29 cellular contexts compared by ENCODE assay signal in genomic region chr22:20997536-20998257, GRCh38. TPM values are rescaled to one million over a fixed set of nuclear protein-coding genes. Genes with fewer than 3 reads are reported as not detected.
A peak's percentile ranks its signal among the peaks of the same experiment; 100 is the strongest.
DNase-seq lines count a peak whose midpoint lies in the region; ATAC-seq and TF ChIP-seq lines count a peak whose summit lies in the region.
"Had no signal": no experiment of that assay in that cellular context is flagged by ENCODE, and none has a peak within 500 bp of the region (broad histone marks: within the 10 kb centered on the region; RNA-seq: fewer than 3 reads in every experiment).

No MANE protein-coding gene starts in this region.

- H3K9me3 Mint-ChIP-seq in activated CD8-positive, alpha-beta T cell treated with anti-CD3 and anti-CD28 coated beads for 36 hours, result no peaks in the 10 kb centered on the region
- H3K9me3 Mint-ChIP-seq in activated CD8-positive, alpha-beta T cell treated with anti-CD3 and anti-CD28 coated beads, Interleukin-2, amount 10 ng/mL, durations not matched to agents 7 days and 5 days (ENCODE audit: insufficient read depth), result no peaks in the 10 kb centered on the region
- H3K9me3 Mint-ChIP-seq in CD14-positive monocyte (no peaks in the 10 kb centered on the region), IgD-negative memory B cell (no peaks in the 10 kb centered on the region), neural crest cell (no peaks in the 10 kb centered on the region), immature natural killer cell (no peaks in the 10 kb centered on the region)
- H3K9me3 Mint-ChIP-seq: activated T-cell treated with anti-CD3 and anti-CD28 coated beads, Interleukin-2, amount 50 U/mL, for 72 hours; CD8-positive, alpha-beta memory T cell; endodermal cell; natural killer cell treated with Interleukin-12 subunit alpha and Interleukin-12 subunit beta and Interleukin-15 and Interleukin-18, amount 100 ng/mL, for 72 hours had no signal

- no peak for TF ChIP-seq CTCF in activated CD8-positive, alpha-beta T cell treated with anti-CD3 and anti-CD28 coated beads for 36 hours (IDR thresholded peaks at IDR 0.05)
- TF ChIP-seq CTCF in CD14-positive monocyte (IDR thresholded peaks at IDR 0.05) (no peak), neural crest cell (conservative IDR thresholded peaks at IDR 0.05) (no peak)

- H3K27ac Mint-ChIP-seq in activated CD8-positive, alpha-beta T cell treated with anti-CD3 and anti-CD28 coated beads for 36 hours, result peak overlapping the region; percentile 31
- H3K27ac Mint-ChIP-seq in activated CD8-positive, alpha-beta T cell treated with anti-CD3 and anti-CD28 coated beads, Interleukin-2, amount 10 ng/mL, durations not matched to agents 7 days and 5 days, result no peak overlapping the region
- H3K27ac Mint-ChIP-seq in CD14-positive monocyte, result peak overlapping the region in 4 of 7 donors; percentile 13 to 50 (median 27)
- peak overlapping the region in 2 of 3 donors; percentile 62 to 87 for H3K27ac Mint-ChIP-seq in IgD-negative memory B cell
- no peak overlapping the region for H3K27ac Mint-ChIP-seq in neural crest cell (ENCODE audit: unreplicated experiment)
- H3K27ac Mint-ChIP-seq in immature natural killer cell, result no peak overlapping the region
- H3K27ac Mint-ChIP-seq: activated T-cell treated with anti-CD3 and anti-CD28 coated beads, Interleukin-2, amount 50 U/mL, for 72 hours; endodermal cell; natural killer cell treated with Interleukin-12 subunit alpha and Interleukin-12 subunit beta and Interleukin-15 and Interleukin-18, amount 100 ng/mL, for 72 hours had no signal

- no peak overlapping the region for H3K4me3 Mint-ChIP-seq in activated CD8-positive, alpha-beta T cell treated with anti-CD3 and anti-CD28 coated beads for 36 hours
- H3K4me3 Mint-ChIP-seq in activated CD8-positive, alpha-beta T cell treated with anti-CD3 and anti-CD28 coated beads, Interleukin-2, amount 10 ng/mL, durations not matched to agents 7 days and 5 days, result no peak overlapping the region
- H3K4me3 Mint-ChIP-seq in CD14-positive monocyte (no peak overlapping the region), IgD-negative memory B cell (peak overlapping the region in 1 of 4 donors; percentile 62), neural crest cell (peak overlapping the region; percentile 23), immature natural killer cell (no peak overlapping the region)
- H3K4me3 Mint-ChIP-seq: activated CD4-positive, alpha-beta T cell treated with anti-CD3 and anti-CD28 coated beads for 36 hours; activated T-cell treated with anti-CD3 and anti-CD28 coated beads, Interleukin-2, amount 50 U/mL, for 72 hours; endodermal cell; natural killer cell treated with Interleukin-12 subunit alpha and Interleukin-12 subunit beta and Interleukin-15 and Interleukin-18, amount 100 ng/mL, for 72 hours had no signal

- no peak for ATAC-seq in activated CD8-positive, alpha-beta T cell treated with anti-CD3 and anti-CD28 coated beads for 36 hours
- ATAC-seq in activated CD8-positive, alpha-beta T cell treated with anti-CD3 and anti-CD28 coated beads, Interleukin-2, amount 10 ng/mL, durations not matched to agents 7 days and 5 days, result no peak
- ATAC-seq in GM19324 (IDR thresholded peaks at IDR 0.05; ENCODE audit: low FRiP score, unreplicated experiment), result no peak
- ATAC-seq: activated CD4-positive, alpha-beta T cell treated with anti-CD3 and anti-CD28 coated beads for 36 hours; activated T-cell treated with anti-CD3 and anti-CD28 coated beads, Interleukin-2, amount 50 U/mL, for 72 hours; foreskin keratinocyte; heart left ventricle; natural killer cell treated with Interleukin-12 subunit alpha and Interleukin-12 subunit beta and Interleukin-15 and Interleukin-18, amount 100 ng/mL, for 72 hours had no signal

- CTCF ChIA-PET in activated CD8-positive, alpha-beta T cell treated with anti-CD3 and anti-CD28 coated beads for 36 hours (lab: Charles Lee), result no interaction called here
- CTCF ChIA-PET in activated CD8-positive, alpha-beta T cell treated with anti-CD3 and anti-CD28 coated beads, Interleukin-2, amount 10 ng/mL, durations not matched to agents 7 days and 5 days (lab: Charles Lee), result no interaction called here

- no peaks in the 10 kb centered on the region for H3K27me3 Mint-ChIP-seq in activated CD8-positive, alpha-beta T cell treated with anti-CD3 and anti-CD28 coated beads for 36 hours
- no peaks in the 10 kb centered on the region for H3K27me3 Mint-ChIP-seq in activated CD8-positive, alpha-beta T cell treated with anti-CD3 and anti-CD28 coated beads, Interleukin-2, amount 10 ng/mL, durations not matched to agents 7 days and 5 days (ENCODE audit: low read depth)
- H3K27me3 Mint-ChIP-seq in CD14-positive monocyte (ENCODE audit: low read depth in 3 of 3) (peaks cover 0 to 6% (median 0%) of the 10 kb centered on the region in 3 donors), IgD-negative memory B cell (no peaks in the 10 kb centered on the region), neural crest cell (ENCODE audit: low read depth) (peaks cover 5% of the 10 kb centered on the region), immature natural killer cell (ENCODE audit: low read depth in 3 of 3) (peaks cover 10 to 11% (median 11%) of the 10 kb centered on the region in 3 donors)
- H3K27me3 Mint-ChIP-seq: activated CD4-positive, alpha-beta T cell treated with anti-CD3 and anti-CD28 coated beads for 36 hours; activated naive CD8-positive, alpha-beta T cell; natural killer cell treated with Interleukin-12 subunit alpha and Interleukin-12 subunit beta and Interleukin-15 and Interleukin-18, amount 100 ng/mL, for 72 hours had no signal

- H3K36me3 Mint-ChIP-seq in activated CD8-positive, alpha-beta T cell treated with anti-CD3 and anti-CD28 coated beads for 36 hours (ENCODE audit: low read depth), result peaks cover 3% of the 10 kb centered on the region
- peaks cover 31% of the 10 kb centered on the region for H3K36me3 Mint-ChIP-seq in activated CD8-positive, alpha-beta T cell treated with anti-CD3 and anti-CD28 coated beads, Interleukin-2, amount 10 ng/mL, durations not matched to agents 7 days and 5 days (ENCODE audit: low read depth)
- peaks cover 29 to 60% of the 10 kb centered on the region in 2 donors for H3K36me3 Mint-ChIP-seq in CD14-positive monocyte
- peaks cover 3% of the 10 kb centered on the region for H3K36me3 Mint-ChIP-seq in IgD-negative memory B cell
- no peaks in the 10 kb centered on the region for H3K36me3 Mint-ChIP-seq in neural crest cell (ENCODE audit: low read depth)
- no peaks in the 10 kb centered on the region for H3K36me3 Mint-ChIP-seq in immature natural killer cell
- H3K36me3 Mint-ChIP-seq: activated naive CD8-positive, alpha-beta T cell; natural killer cell treated with Interleukin-12 subunit alpha and Interleukin-12 subunit beta and Interleukin-15 and Interleukin-18, amount 100 ng/mL, for 72 hours had no signal

- intact Hi-C loops in activated CD8-positive, alpha-beta T cell treated with anti-CD3 and anti-CD28 coated beads for 36 hours (cut with micrococcal nuclease), result no loop called here
- intact Hi-C loops in CD14-positive monocyte (cut with micrococcal nuclease), result no loop called here

- POLR2A ChIA-PET in activated CD8-positive, alpha-beta T cell treated with anti-CD3 and anti-CD28 coated beads for 36 hours (lab: Charles Lee), result interaction anchor here (1.0 to 5.0 kb wide), 2 partner anchors 12 to 16 kb away, joined by 3 to 20 read pairs; no protein-coding TSS in a partner anchor
- POLR2A ChIA-PET in activated CD8-positive, alpha-beta T cell treated with anti-CD3 and anti-CD28 coated beads, Interleukin-2, amount 10 ng/mL, durations not matched to agents 7 days and 5 days (lab: Charles Lee), result interaction anchor here (1.0 kb wide), 1 partner anchor 23 kb away, joined by 3 read pairs; no protein-coding TSS in a partner anchor

- DNase-seq in activated CD8-positive, alpha-beta T cell treated with anti-CD3 and anti-CD28 coated beads for 36 hours, result no peak
- DNase-seq in activated CD8-positive, alpha-beta T cell treated with anti-CD3 and anti-CD28 coated beads, Interleukin-2, amount 10 ng/mL, durations not matched to agents 7 days and 5 days, result no peak
- DNase-seq in CD14-positive monocyte (ENCODE audit: low spot score) (no peak), neural crest cell (ENCODE audit: low read depth, low spot score) (no peak), immature natural killer cell (no peak), superior temporal gyrus (ENCODE audit: extremely low spot score) (no peak)
- DNase-seq: activated CD4-positive, alpha-beta T cell treated with anti-CD3 and anti-CD28 coated beads for 36 hours; activated T-cell treated with anti-CD3 and anti-CD28 coated beads, Interleukin-2, amount 50 U/mL, for 72 hours; caudate nucleus; CD8-positive, alpha-beta memory T cell; DMS 273 treated with DMSO at 0.1 percent for 48 hours; endodermal cell; foreskin keratinocyte; Kasumi-1; MV-4-11; NCI-H146; NCI-H446 treated with DMSO at 0.1 percent for 48 hours; NCI-H82; spleen; stimulated activated CD4-positive, alpha-beta T cell treated with anti-CD3 and anti-CD28 coated beads, Interleukin-4, amount 100 ng/mL, for 24 hours; stimulated activated naive CD4-positive, alpha-beta T cell had no signal

- peaks cover 7% of the 10 kb centered on the region for H3K4me1 Mint-ChIP-seq in activated CD8-positive, alpha-beta T cell treated with anti-CD3 and anti-CD28 coated beads for 36 hours (ENCODE audit: low read depth)
- peaks cover 15% of the 10 kb centered on the region for H3K4me1 Mint-ChIP-seq in activated CD8-positive, alpha-beta T cell treated with anti-CD3 and anti-CD28 coated beads, Interleukin-2, amount 10 ng/mL, durations not matched to agents 7 days and 5 days (ENCODE audit: low read depth)
- H3K4me1 Mint-ChIP-seq in CD14-positive monocyte, result peaks cover 17% of the 10 kb centered on the region
- peaks cover 5 to 9% (median 7%) of the 10 kb centered on the region in 3 donors for H3K4me1 Mint-ChIP-seq in IgD-negative memory B cell
- H3K4me1 Mint-ChIP-seq in neural crest cell, result peaks cover 15% of the 10 kb centered on the region
- H3K4me1 Mint-ChIP-seq in immature natural killer cell, result peaks cover 18 to 24% of the 10 kb centered on the region in 2 donors

RNA-seq across cellular contexts. Expression of gene THAP7, which starts 4.2 kb away (rescaled TPM):
- 10 to 100 TPM; 23.7 to 23.8 TPM for total RNA-seq in activated CD8-positive, alpha-beta T cell treated with anti-CD3 and anti-CD28 coated beads for 36 hours
- 10 to 100 TPM; 31.7 to 32.0 TPM for total RNA-seq in activated CD8-positive, alpha-beta T cell treated with anti-CD3 and anti-CD28 coated beads, Interleukin-2, amount 10 ng/mL, durations not matched to agents 7 days and 5 days
- 10 to 100 TPM; 18.4 to 22.9 TPM for polyA plus RNA-seq in CD14-positive monocyte
- polyA plus RNA-seq in IgD-negative memory B cell, result 55.9 TPM
- 35.4 and 37.0 TPM in 2 replicates for total RNA-seq in neural crest cell
- polyA plus RNA-seq in immature natural killer cell, result 10 to 100 TPM; 28.9 to 41.4 (median 32.9) TPM

RNA-seq across cellular contexts. Expression of gene LZTR1, which starts 15.6 kb away (rescaled TPM):
- 10 to 100 TPM; 29.1 to 34.5 TPM for total RNA-seq in activated CD8-positive, alpha-beta T cell treated with anti-CD3 and anti-CD28 coated beads for 36 hours
- total RNA-seq in activated CD8-positive, alpha-beta T cell treated with anti-CD3 and anti-CD28 coated beads, Interleukin-2, amount 10 ng/mL, durations not matched to agents 7 days and 5 days, result 10 to 100 TPM; 56.2 to 58.0 TPM
- polyA plus RNA-seq in CD14-positive monocyte (10 to 100 TPM in 1 of 2 donors, 1 to 10 TPM in 1; 7.1 to 11.5 TPM), IgD-negative memory B cell (11.9 TPM), immature natural killer cell (10 to 100 TPM in 2 of 3 donors, 1 to 10 TPM in 1; 8.1 to 18.4 (median 11.1) TPM)
- total RNA-seq in neural crest cell, result 88.7 and 94.5 TPM in 2 replicates

RNA-seq across cellular contexts. Expression of gene P2RX6, which starts 17.3 kb away (rescaled TPM):
- total RNA-seq in activated CD8-positive, alpha-beta T cell treated with anti-CD3 and anti-CD28 coated beads for 36 hours, result under 1 TPM; 0.22 to 0.25 TPM
- under 1 TPM; 0.50 to 0.63 TPM for total RNA-seq in activated CD8-positive, alpha-beta T cell treated with anti-CD3 and anti-CD28 coated beads, Interleukin-2, amount 10 ng/mL, durations not matched to agents 7 days and 5 days
- polyA plus RNA-seq in CD14-positive monocyte (not detected), IgD-negative memory B cell (not detected), immature natural killer cell (not detected)
- total RNA-seq in neural crest cell, result 3.4 and 4.5 TPM in 2 replicates
- total RNA-seq: natural killer cell treated with Interleukin-12 subunit alpha and Interleukin-12 subunit beta and Interleukin-15 and Interleukin-18, amount 100 ng/mL, for 72 hours had no signal

RNA-seq across cellular contexts. Expression of gene AIFM3, which starts 30.6 kb away (rescaled TPM):
- under 1 TPM; 0.25 to 0.40 TPM for total RNA-seq in activated CD8-positive, alpha-beta T cell treated with anti-CD3 and anti-CD28 coated beads for 36 hours
- total RNA-seq in activated CD8-positive, alpha-beta T cell treated with anti-CD3 and anti-CD28 coated beads, Interleukin-2, amount 10 ng/mL, durations not matched to agents 7 days and 5 days, result under 1 TPM; 0.37 to 0.39 TPM
- 1 to 10 TPM; 2.1 to 2.3 TPM for polyA plus RNA-seq in CD14-positive monocyte
- polyA plus RNA-seq in IgD-negative memory B cell, result 2.3 TPM
- total RNA-seq in neural crest cell, result 0.79 and 0.84 TPM in 2 replicates
- 1 to 10 TPM in 1 of 3 donors, under 1 TPM in 1, not detected in 1; 0.30 to 1.4 TPM for polyA plus RNA-seq in immature natural killer cell
- total RNA-seq: RPMI7951; T-helper 1 cell treated with Interleukin-12 subunit alpha and Interleukin-12 subunit beta and Interleukin-4 antibody, amounts not matched to agents 30 ng/mL and 1 ng/mL, for 36 hours had no signal
- polyA plus RNA-seq: CD8-positive, alpha-beta memory T cell had no signal

RNA-seq across cellular contexts. Expression of gene SLC7A4, which starts 34.7 kb away (rescaled TPM):
- not detected for total RNA-seq in activated CD8-positive, alpha-beta T cell treated with anti-CD3 and anti-CD28 coated beads for 36 hours
- total RNA-seq in activated CD8-positive, alpha-beta T cell treated with anti-CD3 and anti-CD28 coated beads, Interleukin-2, amount 10 ng/mL, durations not matched to agents 7 days and 5 days, result under 1 TPM; 0.16 to 0.21 TPM
- polyA plus RNA-seq in CD14-positive monocyte (not detected), IgD-negative memory B cell (not detected), immature natural killer cell (not detected)
- 0.26 and 0.43 TPM in 2 replicates for total RNA-seq in neural crest cell
- total RNA-seq: activated CD4-positive, alpha-beta T cell treated with anti-CD3 and anti-CD28 coated beads for 36 hours; activated T-cell treated with anti-CD3 and anti-CD28 coated beads, Interleukin-2, amount 50 U/mL, for 72 hours; mononuclear cell; natural killer cell treated with Interleukin-12 subunit alpha and Interleukin-12 subunit beta and Interleukin-15 and Interleukin-18, amount 100 ng/mL, for 72 hours; RPMI7951; T-helper 1 cell treated with Interleukin-12 subunit alpha and Interleukin-12 subunit beta and Interleukin-4 antibody, amounts not matched to agents 30 ng/mL and 1 ng/mL, for 36 hours had no signal
- polyA plus RNA-seq: heart left ventricle had no signal

Comparison
In these comparisons a context has a peak if more than half of its experiments do, and no peak if none do; other contexts are left out.
1. H3K27ac Mint-ChIP-seq: peak in activated CD8-positive, alpha-beta T cell treated with anti-CD3 and anti-CD28 coated beads for 36 hours (single experiment), CD14-positive monocyte (4 of 7) and IgD-negative memory B cell (2 of 3); none in activated CD8-positive, alpha-beta T cell treated with anti-CD3 and anti-CD28 coated beads, Interleukin-2, amount 10 ng/mL, durations not matched to agents 7 days and 5 days (single experiment), neural crest cell (single experiment) and immature natural killer cell (0 of 6).